1 cellular context compared by ENCODE assay signal in the genomic region with DNA sequence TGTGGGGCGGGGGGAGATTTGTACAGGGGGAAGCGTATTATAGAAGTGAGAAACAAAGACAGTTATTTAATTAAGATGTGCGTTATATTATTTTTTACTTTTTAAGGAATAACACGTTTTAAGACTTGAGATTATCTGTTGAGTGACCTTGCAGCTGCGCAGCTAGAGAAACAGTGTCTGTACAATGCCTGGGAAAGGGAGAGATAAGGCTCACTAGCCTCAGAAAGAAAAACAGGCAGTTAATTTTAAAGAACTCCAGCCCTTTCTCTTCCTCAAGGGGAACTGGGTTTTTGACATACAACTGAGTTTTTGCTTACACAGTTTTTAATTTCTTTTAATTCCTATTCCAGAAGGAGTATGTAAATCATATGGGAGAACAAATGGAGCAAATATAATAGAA.
TF ChIP-seq lines count a peak whose summit lies in the region.

No MANE protein-coding gene starts in this region.

TF ChIP-seq in K562, 482 proteins besides CTCF, POLR2A, EP300 and RAD21 (continued from another document and continues in another):
- TF ChIP-seq, protein P1, sequence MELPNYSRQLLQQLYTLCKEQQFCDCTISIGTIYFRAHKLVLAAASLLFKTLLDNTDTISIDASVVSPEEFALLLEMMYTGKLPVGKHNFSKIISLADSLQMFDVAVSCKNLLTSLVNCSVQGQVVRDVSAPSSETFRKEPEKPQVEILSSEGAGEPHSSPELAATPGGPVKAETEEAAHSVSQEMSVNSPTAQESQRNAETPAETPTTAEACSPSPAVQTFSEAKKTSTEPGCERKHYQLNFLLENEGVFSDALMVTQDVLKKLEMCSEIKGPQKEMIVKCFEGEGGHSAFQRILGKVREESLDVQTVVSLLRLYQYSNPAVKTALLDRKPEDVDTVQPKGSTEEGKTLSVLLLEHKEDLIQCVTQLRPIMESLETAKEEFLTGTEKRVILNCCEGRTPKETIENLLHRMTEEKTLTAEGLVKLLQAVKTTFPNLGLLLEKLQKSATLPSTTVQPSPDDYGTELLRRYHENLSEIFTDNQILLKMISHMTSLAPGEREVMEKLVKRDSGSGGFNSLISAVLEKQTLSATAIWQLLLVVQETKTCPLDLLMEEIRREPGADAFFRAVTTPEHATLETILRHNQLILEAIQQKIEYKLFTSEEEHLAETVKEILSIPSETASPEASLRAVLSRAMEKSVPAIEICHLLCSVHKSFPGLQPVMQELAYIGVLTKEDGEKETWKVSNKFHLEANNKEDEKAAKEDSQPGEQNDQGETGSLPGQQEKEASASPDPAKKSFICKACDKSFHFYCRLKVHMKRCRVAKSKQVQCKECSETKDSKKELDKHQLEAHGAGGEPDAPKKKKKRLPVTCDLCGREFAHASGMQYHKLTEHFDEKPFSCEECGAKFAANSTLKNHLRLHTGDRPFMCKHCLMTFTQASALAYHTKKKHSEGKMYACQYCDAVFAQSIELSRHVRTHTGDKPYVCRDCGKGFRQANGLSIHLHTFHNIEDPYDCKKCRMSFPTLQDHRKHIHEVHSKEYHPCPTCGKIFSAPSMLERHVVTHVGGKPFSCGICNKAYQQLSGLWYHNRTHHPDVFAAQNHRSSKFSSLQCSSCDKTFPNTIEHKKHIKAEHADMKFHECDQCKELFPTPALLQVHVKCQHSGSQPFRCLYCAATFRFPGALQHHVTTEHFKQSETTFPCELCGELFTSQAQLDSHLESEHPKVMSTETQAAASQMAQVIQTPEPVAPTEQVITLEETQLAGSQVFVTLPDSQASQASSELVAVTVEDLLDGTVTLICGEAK (IDR thresholded peaks at IDR 0.05): no peak
- TF ChIP-seq, protein P1 (CRISPR knock-in tag; IDR thresholded peaks at IDR 0.05): no peak
- peak; percentile 14; the same call in 1 of the 2 replicates for TF ChIP-seq MTA2 (IDR thresholded peaks at IDR 0.05; ENCODE audit: low read depth)
- TF ChIP-seq HDAC3 (IDR thresholded peaks at IDR 0.05; ENCODE audit: borderline replicate concordance, partially characterized antibody): peak; percentile 11
- TF ChIP-seq RBBP5 (IDR thresholded peaks at IDR 0.05; ENCODE audit: borderline replicate concordance, insufficient read depth, low read length, poor library complexity, severe bottlenecking): no peak
- TF ChIP-seq HDAC2 (IDR thresholded peaks at IDR 0.05): no peak
- TF ChIP-seq ZNF184 (CRISPR knock-in tag; IDR thresholded peaks at IDR 0.05): no peak
- TF ChIP-seq KDM4B (IDR thresholded peaks at IDR 0.05; ENCODE audit: borderline replicate concordance in 2 of 2, low read depth in 1 of 2): no peak
- no peak for TF ChIP-seq SLC30A9 (CRISPR knock-in tag; IDR thresholded peaks at IDR 0.05)
- TF ChIP-seq HSF4 (CRISPR knock-in tag; IDR thresholded peaks at IDR 0.05; ENCODE audit: borderline replicate concordance): no peak
- TF ChIP-seq ZSCAN29 (IDR thresholded peaks at IDR 0.05): no peak
- TF ChIP-seq ZNF23 (CRISPR knock-in tag; IDR thresholded peaks at IDR 0.05): no peak
- TF ChIP-seq MCM5 (IDR thresholded peaks at IDR 0.05; ENCODE audit: low read depth): no peak
- peak; percentile 40 for TF ChIP-seq POLR2AphosphoS5 (IDR thresholded peaks at IDR 0.05; ENCODE audit: control insufficient read depth, insufficient read depth, low read depth, low read length)
- TF ChIP-seq, protein P2, sequence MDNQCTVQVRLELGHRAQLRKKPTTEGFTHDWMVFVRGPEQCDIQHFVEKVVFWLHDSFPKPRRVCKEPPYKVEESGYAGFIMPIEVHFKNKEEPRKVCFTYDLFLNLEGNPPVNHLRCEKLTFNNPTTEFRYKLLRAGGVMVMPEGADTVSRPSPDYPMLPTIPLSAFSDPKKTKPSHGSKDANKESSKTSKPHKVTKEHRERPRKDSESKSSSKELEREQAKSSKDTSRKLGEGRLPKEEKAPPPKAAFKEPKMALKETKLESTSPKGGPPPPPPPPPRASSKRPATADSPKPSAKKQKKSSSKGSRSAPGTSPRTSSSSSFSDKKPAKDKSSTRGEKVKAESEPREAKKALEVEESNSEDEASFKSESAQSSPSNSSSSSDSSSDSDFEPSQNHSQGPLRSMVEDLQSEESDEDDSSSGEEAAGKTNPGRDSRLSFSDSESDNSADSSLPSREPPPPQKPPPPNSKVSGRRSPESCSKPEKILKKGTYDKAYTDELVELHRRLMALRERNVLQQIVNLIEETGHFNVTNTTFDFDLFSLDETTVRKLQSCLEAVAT (IDR thresholded peaks at IDR 0.05): 0 out of 4 replicates have a peak, but pooled peaks of 1 of the 2 experiments have one; percentile 9
- TF ChIP-seq ZNF75A (CRISPR knock-in tag; IDR thresholded peaks at IDR 0.05): no peak
- TF ChIP-seq, protein P3, sequence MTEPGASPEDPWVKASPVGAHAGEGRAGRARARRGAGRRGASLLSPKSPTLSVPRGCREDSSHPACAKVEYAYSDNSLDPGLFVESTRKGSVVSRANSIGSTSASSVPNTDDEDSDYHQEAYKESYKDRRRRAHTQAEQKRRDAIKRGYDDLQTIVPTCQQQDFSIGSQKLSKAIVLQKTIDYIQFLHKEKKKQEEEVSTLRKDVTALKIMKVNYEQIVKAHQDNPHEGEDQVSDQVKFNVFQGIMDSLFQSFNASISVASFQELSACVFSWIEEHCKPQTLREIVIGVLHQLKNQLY (CRISPR knock-in tag; conservative IDR thresholded peaks at IDR 0.05): no peak
- TF ChIP-seq, protein P4, sequence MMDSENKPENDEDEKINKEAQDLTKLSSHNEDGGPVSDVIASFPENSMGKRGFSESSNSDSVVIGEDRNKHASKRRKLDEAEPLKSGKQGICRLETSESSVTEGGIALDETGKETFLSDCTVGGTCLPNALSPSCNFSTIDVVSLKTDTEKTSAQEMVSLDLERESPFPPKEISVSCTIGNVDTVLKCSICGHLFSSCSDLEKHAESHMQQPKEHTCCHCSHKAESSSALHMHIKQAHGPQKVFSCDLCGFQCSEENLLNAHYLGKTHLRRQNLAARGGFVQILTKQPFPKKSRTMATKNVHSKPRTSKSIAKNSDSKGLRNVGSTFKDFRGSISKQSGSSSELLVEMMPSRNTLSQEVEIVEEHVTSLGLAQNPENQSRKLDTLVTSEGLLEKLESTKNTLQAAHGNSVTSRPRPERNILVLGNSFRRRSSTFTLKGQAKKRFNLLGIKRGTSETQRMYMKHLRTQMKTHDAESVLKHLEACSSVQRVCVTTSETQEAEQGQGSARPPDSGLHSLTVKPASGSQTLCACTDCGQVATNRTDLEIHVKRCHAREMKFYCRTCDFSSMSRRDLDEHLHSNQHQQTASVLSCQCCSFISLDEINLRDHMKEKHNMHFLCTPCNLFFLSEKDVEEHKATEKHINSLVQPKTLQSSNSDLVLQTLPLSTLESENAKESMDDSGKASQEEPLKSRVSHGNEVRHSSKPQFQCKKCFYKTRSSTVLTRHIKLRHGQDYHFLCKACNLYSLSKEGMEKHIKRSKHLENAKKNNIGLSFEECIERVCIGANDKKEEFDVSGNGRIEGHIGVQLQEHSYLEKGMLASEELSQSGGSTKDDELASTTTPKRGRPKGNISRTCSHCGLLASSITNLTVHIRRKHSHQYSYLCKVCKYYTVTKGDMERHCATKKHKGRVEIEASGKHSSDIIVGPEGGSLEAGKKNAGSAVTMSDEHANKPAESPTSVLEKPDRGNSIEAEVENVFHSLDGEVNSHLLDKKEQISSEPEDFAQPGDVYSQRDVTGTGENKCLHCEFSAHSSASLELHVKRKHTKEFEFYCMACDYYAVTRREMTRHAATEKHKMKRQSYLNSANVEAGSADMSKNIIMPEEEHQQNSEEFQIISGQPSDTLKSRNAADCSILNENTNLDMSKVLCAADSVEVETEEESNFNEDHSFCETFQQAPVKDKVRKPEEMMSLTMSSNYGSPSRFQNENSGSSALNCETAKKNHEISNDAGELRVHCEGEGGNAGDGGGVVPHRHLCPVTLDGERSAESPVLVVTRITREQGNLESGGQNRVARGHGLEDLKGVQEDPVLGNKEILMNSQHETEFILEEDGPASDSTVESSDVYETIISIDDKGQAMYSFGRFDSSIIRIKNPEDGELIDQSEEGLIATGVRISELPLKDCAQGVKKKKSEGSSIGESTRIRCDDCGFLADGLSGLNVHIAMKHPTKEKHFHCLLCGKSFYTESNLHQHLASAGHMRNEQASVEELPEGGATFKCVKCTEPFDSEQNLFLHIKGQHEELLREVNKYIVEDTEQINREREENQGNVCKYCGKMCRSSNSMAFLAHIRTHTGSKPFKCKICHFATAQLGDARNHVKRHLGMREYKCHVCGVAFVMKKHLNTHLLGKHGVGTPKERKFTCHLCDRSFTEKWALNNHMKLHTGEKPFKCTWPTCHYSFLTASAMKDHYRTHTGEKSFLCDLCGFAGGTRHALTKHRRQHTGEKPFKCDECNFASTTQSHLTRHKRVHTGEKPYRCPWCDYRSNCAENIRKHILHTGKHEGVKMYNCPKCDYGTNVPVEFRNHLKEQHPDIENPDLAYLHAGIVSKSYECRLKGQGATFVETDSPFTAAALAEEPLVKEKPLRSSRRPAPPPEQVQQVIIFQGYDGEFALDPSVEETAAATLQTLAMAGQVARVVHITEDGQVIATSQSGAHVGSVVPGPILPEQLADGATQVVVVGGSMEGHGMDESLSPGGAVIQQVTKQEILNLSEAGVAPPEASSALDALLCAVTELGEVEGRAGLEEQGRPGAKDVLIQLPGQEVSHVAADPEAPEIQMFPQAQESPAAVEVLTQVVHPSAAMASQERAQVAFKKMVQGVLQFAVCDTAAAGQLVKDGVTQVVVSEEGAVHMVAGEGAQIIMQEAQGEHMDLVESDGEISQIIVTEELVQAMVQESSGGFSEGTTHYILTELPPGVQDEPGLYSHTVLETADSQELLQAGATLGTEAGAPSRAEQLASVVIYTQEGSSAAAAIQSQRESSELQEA (IDR thresholded peaks at IDR 0.05; ENCODE audit: low read depth): no peak
- TF ChIP-seq ZNF695 (CRISPR knock-in tag; IDR thresholded peaks at IDR 0.05): no peak
- TF ChIP-seq MTA1 (IDR thresholded peaks at IDR 0.05; ENCODE audit: borderline replicate concordance): no peak
- TF ChIP-seq SMARCB1 (IDR thresholded peaks at IDR 0.05; ENCODE audit: insufficient read length, low read depth): peak; percentile 91
- no peak for TF ChIP-seq BRCA1 (IDR thresholded peaks at IDR 0.05)
- no peak for TF ChIP-seq BRCA1 (CRISPR knock-in tag; IDR thresholded peaks at IDR 0.05)
- TF ChIP-seq, protein P5, sequence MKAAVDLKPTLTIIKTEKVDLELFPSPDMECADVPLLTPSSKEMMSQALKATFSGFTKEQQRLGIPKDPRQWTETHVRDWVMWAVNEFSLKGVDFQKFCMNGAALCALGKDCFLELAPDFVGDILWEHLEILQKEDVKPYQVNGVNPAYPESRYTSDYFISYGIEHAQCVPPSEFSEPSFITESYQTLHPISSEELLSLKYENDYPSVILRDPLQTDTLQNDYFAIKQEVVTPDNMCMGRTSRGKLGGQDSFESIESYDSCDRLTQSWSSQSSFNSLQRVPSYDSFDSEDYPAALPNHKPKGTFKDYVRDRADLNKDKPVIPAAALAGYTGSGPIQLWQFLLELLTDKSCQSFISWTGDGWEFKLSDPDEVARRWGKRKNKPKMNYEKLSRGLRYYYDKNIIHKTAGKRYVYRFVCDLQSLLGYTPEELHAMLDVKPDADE (conservative IDR thresholded peaks at IDR 0.05; ENCODE audit: control insufficient read depth, low read depth, low read length): no peak
- no peak for TF ChIP-seq ZNF644 (tag; IDR thresholded peaks at IDR 0.05; ENCODE audit: low read depth)
- TF ChIP-seq TAF1 (IDR thresholded peaks at IDR 0.05; ENCODE audit: control insufficient read depth, extremely low read depth, insufficient read depth, low read length, severe bottlenecking): no peak
- peak; percentile 78 for TF ChIP-seq SMARCA4 (IDR thresholded peaks at IDR 0.05)
- TF ChIP-seq, protein P6, sequence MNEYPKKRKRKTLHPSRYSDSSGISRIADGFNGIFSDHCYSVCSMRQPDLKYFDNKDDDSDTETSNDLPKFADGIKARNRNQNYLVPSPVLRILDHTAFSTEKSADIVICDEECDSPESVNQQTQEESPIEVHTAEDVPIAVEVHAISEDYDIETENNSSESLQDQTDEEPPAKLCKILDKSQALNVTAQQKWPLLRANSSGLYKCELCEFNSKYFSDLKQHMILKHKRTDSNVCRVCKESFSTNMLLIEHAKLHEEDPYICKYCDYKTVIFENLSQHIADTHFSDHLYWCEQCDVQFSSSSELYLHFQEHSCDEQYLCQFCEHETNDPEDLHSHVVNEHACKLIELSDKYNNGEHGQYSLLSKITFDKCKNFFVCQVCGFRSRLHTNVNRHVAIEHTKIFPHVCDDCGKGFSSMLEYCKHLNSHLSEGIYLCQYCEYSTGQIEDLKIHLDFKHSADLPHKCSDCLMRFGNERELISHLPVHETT (CRISPR knock-in tag; conservative IDR thresholded peaks at IDR 0.05 in 1 of 2, IDR thresholded peaks at IDR 0.05 in 1 of 2): no peak
- no peak for TF ChIP-seq NR2C1 (IDR thresholded peaks at IDR 0.05)
- no peak for TF ChIP-seq NR2C1 (tag; IDR thresholded peaks at IDR 0.05)
- no peak for TF ChIP-seq EGR1 (conservative IDR thresholded peaks at IDR 0.05)
- TF ChIP-seq POLR2G (IDR thresholded peaks at IDR 0.05; ENCODE audit: low read depth, low read length): no peak
- TF ChIP-seq, protein P7, sequence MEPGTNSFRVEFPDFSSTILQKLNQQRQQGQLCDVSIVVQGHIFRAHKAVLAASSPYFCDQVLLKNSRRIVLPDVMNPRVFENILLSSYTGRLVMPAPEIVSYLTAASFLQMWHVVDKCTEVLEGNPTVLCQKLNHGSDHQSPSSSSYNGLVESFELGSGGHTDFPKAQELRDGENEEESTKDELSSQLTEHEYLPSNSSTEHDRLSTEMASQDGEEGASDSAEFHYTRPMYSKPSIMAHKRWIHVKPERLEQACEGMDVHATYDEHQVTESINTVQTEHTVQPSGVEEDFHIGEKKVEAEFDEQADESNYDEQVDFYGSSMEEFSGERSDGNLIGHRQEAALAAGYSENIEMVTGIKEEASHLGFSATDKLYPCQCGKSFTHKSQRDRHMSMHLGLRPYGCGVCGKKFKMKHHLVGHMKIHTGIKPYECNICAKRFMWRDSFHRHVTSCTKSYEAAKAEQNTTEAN (CRISPR knock-in tag; IDR thresholded peaks at IDR 0.05): no peak
- no peak for TF ChIP-seq SRSF7 (optimal IDR thresholded peaks at IDR 0.05; ENCODE audit: low read depth, low read length)
- no peak for TF ChIP-seq ZNF324 (CRISPR knock-in tag; IDR thresholded peaks at IDR 0.05)
